22 cellular contexts compared by ENCODE assay signal in the genomic region with DNA sequence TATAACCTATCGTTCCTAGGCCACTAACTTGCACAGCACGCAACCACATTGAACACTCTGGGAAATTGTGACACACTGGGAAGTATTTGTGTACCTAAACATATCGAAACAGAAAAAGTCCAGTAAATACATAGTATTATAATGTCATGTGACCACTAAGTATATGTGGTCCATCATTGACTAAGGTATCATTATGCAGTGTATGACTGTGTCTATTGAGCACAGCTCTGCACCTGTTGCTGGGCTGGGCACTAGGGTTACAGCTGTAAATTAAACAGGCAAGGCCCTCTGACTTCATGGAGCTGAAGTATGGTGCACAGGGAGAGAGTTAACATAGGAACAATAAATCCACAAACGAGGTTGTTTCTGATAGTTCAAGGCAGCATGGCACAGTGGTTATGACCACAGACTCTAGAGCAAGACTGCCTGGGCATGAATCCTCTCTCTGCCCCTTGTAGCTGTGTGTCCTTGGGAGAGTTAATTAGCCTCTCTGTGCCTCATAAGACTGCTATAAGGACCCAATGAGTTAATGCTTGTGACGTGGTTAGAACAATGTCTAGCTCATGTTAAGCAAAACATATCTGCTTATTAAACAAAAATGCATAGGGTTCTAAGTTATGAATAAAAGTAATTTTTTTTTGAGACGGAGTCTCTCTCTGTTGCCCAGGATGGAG. TPM values are rescaled to one million over a fixed set of nuclear protein-coding genes. Genes with fewer than 3 reads are reported as not detected.
DNase-seq lines count a peak whose midpoint lies in the region; ATAC-seq, FAIRE-seq and TF ChIP-seq lines count a peak whose summit lies in the region.
"Had no signal": no experiment of that assay in that cellular context is flagged by ENCODE, and none has a peak within 500 bp of the region (broad histone marks: within the 10 kb centered on the region; RNA-seq: fewer than 3 reads in every experiment).

No MANE protein-coding gene starts in this region.

- intact Hi-C loops in Panc1 (cut with micrococcal nuclease; ENCODE audit: unreplicated experiment), result loop anchor here (10.0 kb wide), 1 partner anchor 485 kb away; no protein-coding TSS in a partner anchor
- intact Hi-C loops in mucosa of descending colon (cut with DNase I, micrococcal nuclease), result no loop called here
- intact Hi-C loops in lower leg skin (cut with DNase I; ENCODE audit: low total_unique reads), result no loop called here

- WGBS in lower leg skin, 2 donors, result 93% methylated on average over 6 of the region's 6 CpGs

- H3K4me3 Mint-ChIP-seq in stimulated activated memory B cell treated with anti-CD40 and anti-IgM and Interleukin-4, amounts not matched to agents 10 μg/mL and 1 μg/mL and 100 μg/mL, for 72 hours, result no peak overlapping the region
- H3K4me3 Mint-ChIP-seq in type B pancreatic cell, result no peak overlapping the region
- H3K4me3 Mint-ChIP-seq: B cell; CD8-positive, alpha-beta memory T cell; H9 had no signal

- TF ChIP-seq POLR2A in GM12891 (IDR thresholded peaks at IDR 0.05; ENCODE audit: low read depth, low read length) (no peak), lower leg skin (IDR thresholded peaks at IDR 0.05) (no peak)

- H3K27ac Mint-ChIP-seq in stimulated activated memory B cell treated with anti-CD40 and anti-IgM and Interleukin-4, amounts not matched to agents 10 μg/mL and 1 μg/mL and 100 μg/mL, for 72 hours, result peak overlapping the region; percentile 91
- H3K27ac Mint-ChIP-seq in type B pancreatic cell, result no peak overlapping the region
- H3K27ac Mint-ChIP-seq: B cell, H9 had no signal

- H3K27me3 Mint-ChIP-seq in stimulated activated memory B cell treated with anti-CD40 and anti-IgM and Interleukin-4, amounts not matched to agents 10 μg/mL and 1 μg/mL and 100 μg/mL, for 72 hours, result no peaks in the 10 kb centered on the region
- H3K27me3 Mint-ChIP-seq in type B pancreatic cell, result no peaks in the 10 kb centered on the region
- H3K27me3 Mint-ChIP-seq: B cell had no signal

- H3K9me3 Mint-ChIP-seq in stimulated activated memory B cell treated with anti-CD40 and anti-IgM and Interleukin-4, amounts not matched to agents 10 μg/mL and 1 μg/mL and 100 μg/mL, for 72 hours, result peaks cover 4% of the 10 kb centered on the region
- no peaks in the 10 kb centered on the region for H3K9me3 Mint-ChIP-seq in type B pancreatic cell
- H3K9me3 Mint-ChIP-seq: CD8-positive, alpha-beta memory T cell; H9 had no signal

- peak overlapping the region; percentile 64 for H3K27ac ChIP-seq in Panc1 (ENCODE audit: low read length)
- H3K27ac ChIP-seq: BLaER1 treated with 17β-estradiol and CSF1 and Interleukin-3, amounts not matched to agents 10 nM and 100 nM had no signal

- H3K36me3 ChIP-seq in Panc1 (ENCODE audit: control insufficient read depth, insufficient read depth, low read length), result no peaks in the 10 kb centered on the region
- no peaks in the 10 kb centered on the region for H3K36me3 ChIP-seq in mucosa of descending colon (ENCODE audit: low read depth)
- H3K36me3 ChIP-seq: BLaER1 treated with 17β-estradiol and CSF1 and Interleukin-3, amounts not matched to agents 10 nM and 100 nM had no signal

- H3K4me3 ChIP-seq in Panc1 (ENCODE audit: low read depth in 2 of 2, low read length in 2 of 2), result no peak overlapping the region
- H3K4me3 ChIP-seq in mucosa of descending colon, result no peak overlapping the region
- H3K4me3 ChIP-seq in lower leg skin (ENCODE audit: low read depth, poor library complexity, severe bottlenecking), result no peak overlapping the region
- H3K4me3 ChIP-seq: BLaER1 treated with 17β-estradiol and CSF1 and Interleukin-3, amounts not matched to agents 10 nM and 100 nM had no signal

- peaks cover 43% of the 10 kb centered on the region for H3K4me1 ChIP-seq in Panc1 (ENCODE audit: control insufficient read depth, insufficient read depth, low read length)
- no peaks in the 10 kb centered on the region for H3K4me1 ChIP-seq in mucosa of descending colon (ENCODE audit: low read depth)

- POLR2A ChIA-PET in Panc1 (lab: Charles Lee), result no interaction called here

- H3K36me3 Mint-ChIP-seq in stimulated activated memory B cell treated with anti-CD40 and anti-IgM and Interleukin-4, amounts not matched to agents 10 μg/mL and 1 μg/mL and 100 μg/mL, for 72 hours, result peaks cover 11% of the 10 kb centered on the region
- H3K36me3 Mint-ChIP-seq in type B pancreatic cell, result no peaks in the 10 kb centered on the region
- H3K36me3 Mint-ChIP-seq: CD8-positive, alpha-beta memory T cell had no signal

- TF ChIP-seq CTCF in Panc1 (IDR thresholded peaks at IDR 0.05), result no peak
- TF ChIP-seq CTCF in mucosa of descending colon (IDR thresholded peaks at IDR 0.05), result no peak
- no peak for TF ChIP-seq CTCF in lower leg skin (IDR thresholded peaks at IDR 0.05)
- no peak for TF ChIP-seq CTCF in type B pancreatic cell (conservative IDR thresholded peaks at IDR 0.05)

- DNase-seq in GM12891 (ENCODE audit: insufficient read length, low spot score) (no peak), Panc1 (ENCODE audit: low read depth, low spot score) (no peak), mucosa of descending colon (peak in 1 of 3 donors; percentile 44), lower leg skin (ENCODE audit: low spot score in 2 of 2) (no peak), HuH-7 (ENCODE audit: low spot score) (no peak), type B pancreatic cell (ENCODE audit: extremely low spot score, unreplicated experiment) (no peak)
- DNase-seq: CD8-positive, alpha-beta memory T cell; COR-L47; DMS 273 treated with DMSO at 0.1 percent for 48 hours; DMS53; DND-41; EL; H9; IMR-90; KBM-7 had no signal

- H3K27me3 ChIP-seq in Panc1 (ENCODE audit: control insufficient read depth, insufficient read depth, low read length), result no peaks in the 10 kb centered on the region
- H3K27me3 ChIP-seq: BLaER1 treated with 17β-estradiol and CSF1 and Interleukin-3, amounts not matched to agents 10 nM and 100 nM had no signal

- ATAC-seq in Panc1 (no peak), mucosa of descending colon (peak; percentile 84)
- ATAC-seq in stimulated activated memory B cell treated with anti-CD40 and anti-IgM and Interleukin-4, amounts not matched to agents 10 μg/mL and 1 μg/mL and 100 μg/mL, for 72 hours, result no peak

- peak; percentile 66 for FAIRE-seq in GM12891 (lab: Jason Lieb, UNC)
- FAIRE-seq: GM12892, GM18507, H1 had no signal

- CTCF ChIA-PET in Panc1 (lab: Charles Lee), result no interaction called here

- no TSS peak for BruUV-seq in Panc1 (replicated peaks; lab: Mats Ljungman, UMichigan)

- H3K4me1 Mint-ChIP-seq in stimulated activated memory B cell treated with anti-CD40 and anti-IgM and Interleukin-4, amounts not matched to agents 10 μg/mL and 1 μg/mL and 100 μg/mL, for 72 hours, result peaks cover 45% of the 10 kb centered on the region
- H3K4me1 Mint-ChIP-seq in type B pancreatic cell (ENCODE audit: unreplicated experiment), result peaks cover 20% of the 10 kb centered on the region

- in situ Hi-C loops in Panc1 (cut with HindIII; ENCODE audit: low pct_unique_long_range_greater_than_20kb, low sequenced_read_pairs), result no loop called here

- no peaks in the 10 kb centered on the region for H3K9me3 ChIP-seq in Panc1 (ENCODE audit: control insufficient read depth, insufficient read depth, low read depth, low read length)
- no peaks in the 10 kb centered on the region for H3K9me3 ChIP-seq in mucosa of descending colon

TF ChIP-seq in GM12891, 5 proteins besides CTCF, POLR2A, EP300 and RAD21:
- TF ChIP-seq PAX5 (IDR thresholded peaks at IDR 0.05; ENCODE audit: insufficient read depth, low read length, severe bottlenecking) (no peak), SPI1 (IDR thresholded peaks at IDR 0.05; ENCODE audit: low read depth, low read length) (no peak), POU2F2 (IDR thresholded peaks at IDR 0.05; ENCODE audit: low read depth, low read length) (no peak), POLR2AphosphoS5 (IDR thresholded peaks at IDR 0.05; ENCODE audit: low read depth, low read length) (no peak)

RNA-seq across cellular contexts. Expression of a gene that starts 10.6 kb away (rescaled TPM):
- polyA plus RNA-seq in GM12891 (2012; ENCODE audit: low read depth, missing spikeins), result 1.4 TPM
- total RNA-seq in Panc1 (2021; ENCODE audit: unreplicated experiment) (3.1 TPM), mucosa of descending colon (100 to 1,000 TPM in 2 of 3 donors, 10 to 100 TPM in 1; 39.4 to 191 (median 101) TPM), lower leg skin (1 to 10 TPM; 1.7 to 3.7 (median 2.1) TPM), type B pancreatic cell (ENCODE audit: low replicate concordance) (10.7 and 43.3 TPM in 2 replicates)
- 4.0 TPM for polyA plus RNA-seq in Panc1 (2012; ENCODE audit: insufficient read length)
- total RNA-seq: G401 had no signal
- polyA plus RNA-seq: IMR-90 had no signal
